ENCODE assay signal across 8 cellular contexts in genomic region chr10:35643151-35643975, GRCh38. TPM values are rescaled to one million over a fixed set of nuclear protein-coding genes. Genes with fewer than 3 reads are reported as not detected.
A peak's percentile ranks its signal among the peaks of the same experiment; 100 is the strongest.
DNase-seq lines count a peak whose midpoint lies in the region; ATAC-seq and TF ChIP-seq lines count a peak whose summit lies in the region.

No MANE protein-coding gene starts in this region.

- peaks cover 31% of the 10 kb centered on the region for H3K27me3 Mint-ChIP-seq in activated T-cell treated with anti-CD3 and anti-CD28 coated beads, Interleukin-2, amount 50 U/mL, for 4 hours (ENCODE audit: low read depth)

- no peaks in the 10 kb centered on the region for H3K9me3 Mint-ChIP-seq in activated T-cell treated with anti-CD3 and anti-CD28 coated beads, Interleukin-2, amount 50 U/mL, for 4 hours

- no peak for TF ChIP-seq CTCF in fibroblast of the aortic adventitia (IDR thresholded peaks at IDR 0.05; ENCODE audit: insufficient read depth, low read length)

- DNase-seq in D341Med (ENCODE audit: low spot score) (peak; percentile 69), NCI-H1092 (lab: John Stamatoyannopoulos, UW) (peak; percentile 33), fibroblast of the aortic adventitia (ENCODE audit: low read depth) (peak; percentile 84), myocyte (ENCODE audit: low read depth) (peak; percentile 65), NK-92 (lab: John Stamatoyannopoulos, UW; ENCODE audit: unreplicated experiment) (no peak)
- DNase-seq in activated T-cell treated with anti-CD3 and anti-CD28 coated beads, Interleukin-2, amount 50 U/mL, for 4 hours: no peak

- H3K4me3 ChIP-seq in fibroblast of the aortic adventitia (ENCODE audit: low read depth, low read length): peak overlapping the region; percentile 84
- peak overlapping the region; percentile 86 for H3K4me3 ChIP-seq in urinary bladder (ENCODE audit: low read depth, low read length)

- H3K36me3 ChIP-seq in urinary bladder (ENCODE audit: insufficient read depth): no peaks in the 10 kb centered on the region

- ATAC-seq in activated T-cell treated with anti-CD3 and anti-CD28 coated beads, Interleukin-2, amount 50 U/mL, for 4 hours: no peak
- no peak for ATAC-seq in GM21423 (IDR thresholded peaks at IDR 0.05; ENCODE audit: unreplicated experiment)

- H3K4me1 Mint-ChIP-seq in activated T-cell treated with anti-CD3 and anti-CD28 coated beads, Interleukin-2, amount 50 U/mL, for 4 hours (ENCODE audit: low read depth): peaks cover 23% of the 10 kb centered on the region

- no peak overlapping the region for H3K27ac ChIP-seq in urinary bladder (ENCODE audit: low read depth)

- H3K4me1 ChIP-seq in urinary bladder (ENCODE audit: insufficient read depth): no peaks in the 10 kb centered on the region

- H3K36me3 Mint-ChIP-seq in activated T-cell treated with anti-CD3 and anti-CD28 coated beads, Interleukin-2, amount 50 U/mL, for 4 hours (ENCODE audit: insufficient read depth): no peaks in the 10 kb centered on the region

- H3K4me3 Mint-ChIP-seq in activated T-cell treated with anti-CD3 and anti-CD28 coated beads, Interleukin-2, amount 50 U/mL, for 4 hours: peak overlapping the region; percentile 83

- WGBS in urinary bladder: under 1% methylated on average over 38 of the region's 38 CpGs

RNA-seq across cellular contexts. Expression of gene FZD8, which starts 1.3 kb away (rescaled TPM):
- total RNA-seq in activated T-cell treated with anti-CD3 and anti-CD28 coated beads, Interleukin-2, amount 50 U/mL, for 4 hours: under 1 TPM; 0.50 to 0.58 (median 0.52) TPM
- total RNA-seq in fibroblast of the aortic adventitia (ENCODE audit: low replicate concordance) (8.8 and 15.4 TPM in 2 replicates), myocyte (5.2 TPM in 2 replicates), urinary bladder (8.2 TPM)
- polyA plus RNA-seq in myocyte (2012): 53.1 TPM
- 3.1 TPM for polyA plus RNA-seq in urinary bladder

RNA-seq across cellular contexts. Expression of gene GJD4, which starts 38.2 kb away (rescaled TPM):
- total RNA-seq in activated T-cell treated with anti-CD3 and anti-CD28 coated beads, Interleukin-2, amount 50 U/mL, for 4 hours: not detected
- total RNA-seq in fibroblast of the aortic adventitia (ENCODE audit: low replicate concordance): 0.09 TPM in 1 of 2 replicates, not detected in the other
- total RNA-seq in myocyte: 10.6 and 13.9 TPM in 2 replicates
- 12.2 TPM for polyA plus RNA-seq in myocyte (2012)
- not detected for total RNA-seq in urinary bladder
- not detected for polyA plus RNA-seq in urinary bladder

Comparison
In these comparisons a context has a peak if more than half of its experiments do, and no peak if none do; other contexts are left out.
1. DNase-seq: peak in D341Med (single experiment), NCI-H1092 (single experiment), fibroblast of the aortic adventitia (single experiment) and myocyte (single experiment); none in activated T-cell treated with anti-CD3 and anti-CD28 coated beads, Interleukin-2, amount 50 U/mL, for 4 hours (single experiment) and NK-92 (single experiment).
2. RNA of gene GJD4, which starts 38.2 kb away (total RNA-seq): 10.6 to 13.9 TPM in myocyte; 0.09 TPM in fibroblast of the aortic adventitia, not detected in activated T-cell treated with anti-CD3 and anti-CD28 coated beads, Interleukin-2, amount 50 U/mL, for 4 hours and not detected in urinary bladder (single experiment); every median in the first group is over 10 times any median in the second.